22 cellular contexts compared by ENCODE assay signal in genomic region chr1:9774744-9775679, GRCh38.
"Had no signal": no experiment of that assay in that cellular context is flagged by ENCODE, and none has a peak within 500 bp of the region (broad histone marks: within the 10 kb centered on the region; RNA-seq: fewer than 3 reads in every experiment).

No MANE protein-coding gene starts in this region.

- H3K27ac Mint-ChIP-seq: activated CD4-positive, alpha-beta memory T cell treated with anti-CD3 and anti-CD28 coated beads, Interleukin-2, amount 10 ng/mL, durations not matched to agents 7 days and 5 days; activated naive CD8-positive, alpha-beta T cell; activated T-cell treated with anti-CD3 and anti-CD28 coated beads, Interleukin-2, amount 50 U/mL, for 72 hours; memory B cell had no signal

- H3K9me3 Mint-ChIP-seq: activated CD4-positive, alpha-beta memory T cell treated with anti-CD3 and anti-CD28 coated beads, Interleukin-2, amount 10 ng/mL, durations not matched to agents 7 days and 5 days; activated T-cell treated with anti-CD3 and anti-CD28 coated beads, Interleukin-2, amount 50 U/mL, for 72 hours; memory B cell; naive thymus-derived CD8-positive, alpha-beta T cell had no signal

- H3K9me3 ChIP-seq: body of pancreas, prostate gland, transverse colon, vagina had no signal

- DNase-seq: activated CD4-positive, alpha-beta memory T cell treated with anti-CD3 and anti-CD28 coated beads, Interleukin-2, amount 10 ng/mL, durations not matched to agents 7 days and 5 days; activated CD4-positive, alpha-beta T cell treated with anti-CD3 and anti-CD28 coated beads for 4 hours; activated gamma-delta T cell; activated T-cell treated with anti-CD3 and anti-CD28 coated beads, Interleukin-2, amount 50 U/mL, for 72 hours; amygdala; body of pancreas; central memory CD4-positive, alpha-beta T cell; effector CD8-positive, alpha-beta T cell; left ventricle myocardium superior; naive thymus-derived CD8-positive, alpha-beta T cell; right cardiac atrium; stimulated activated CD4-positive, alpha-beta T cell treated with anti-CD3 and anti-CD28 coated beads, Interleukin-4, amount 100 ng/mL, for 4 hours; stimulated activated CD8-positive, alpha-beta memory T cell treated with anti-CD3 and anti-CD28 coated beads, Interleukin-4, amount 100 ng/mL, for 48 hours; stimulated activated naive CD8-positive, alpha-beta T cell treated with anti-CD3 and anti-CD28 coated beads, Interleukin-15, Interleukin-2, amounts not matched to agents 100 U/mL and 50 U/mL, for 24 hours; T-helper 1 cell; transverse colon had no signal

- H3K27me3 ChIP-seq: body of pancreas, transverse colon, vagina had no signal

- H3K27ac ChIP-seq: body of pancreas, coronary artery, prostate gland, transverse colon, vagina had no signal

- ATAC-seq: activated T-cell treated with anti-CD3 and anti-CD28 coated beads, Interleukin-2, amount 50 U/mL, for 72 hours; body of pancreas; left ventricle myocardium superior; naive thymus-derived CD8-positive, alpha-beta T cell; right cardiac atrium; stimulated activated naive CD8-positive, alpha-beta T cell treated with anti-CD3 and anti-CD28 coated beads, Interleukin-15, Interleukin-2, amounts not matched to agents 100 U/mL and 50 U/mL, for 24 hours had no signal

- H3K36me3 Mint-ChIP-seq: activated naive CD8-positive, alpha-beta T cell had no signal

- H3K27me3 Mint-ChIP-seq: activated CD4-positive, alpha-beta memory T cell treated with anti-CD3 and anti-CD28 coated beads, Interleukin-2, amount 10 ng/mL, durations not matched to agents 7 days and 5 days; activated naive CD8-positive, alpha-beta T cell; memory B cell; naive thymus-derived CD8-positive, alpha-beta T cell had no signal

- H3K4me3 Mint-ChIP-seq: activated CD4-positive, alpha-beta memory T cell treated with anti-CD3 and anti-CD28 coated beads, Interleukin-2, amount 10 ng/mL, durations not matched to agents 7 days and 5 days; activated naive CD8-positive, alpha-beta T cell; activated T-cell treated with anti-CD3 and anti-CD28 coated beads, Interleukin-2, amount 50 U/mL, for 72 hours; memory B cell; naive thymus-derived CD8-positive, alpha-beta T cell had no signal

- H3K4me2 ChIP-seq: smooth muscle cell had no signal

- H3K4me1 ChIP-seq: body of pancreas, prostate gland had no signal
